In the genomic region with DNA sequence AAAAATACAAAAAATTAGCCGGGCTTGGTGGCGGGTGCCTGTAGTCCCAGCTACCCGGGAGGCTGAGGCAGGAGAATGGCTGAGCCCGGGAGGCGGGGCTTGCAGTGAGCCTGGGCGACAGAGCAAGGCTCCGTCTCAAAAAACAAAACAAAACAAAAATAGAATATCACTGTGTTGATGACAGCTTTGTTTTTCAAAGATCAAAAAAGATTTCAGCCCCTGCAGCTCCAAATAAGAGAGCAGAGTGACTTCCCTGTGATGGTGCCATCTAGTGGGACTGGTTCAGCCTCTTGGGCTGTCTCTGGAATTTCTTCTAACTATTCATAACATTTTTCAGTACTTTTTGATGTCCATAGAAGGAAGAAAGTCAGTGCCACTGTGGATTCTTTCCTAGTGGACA, we compare ENCODE assay signal across 8 cellular contexts.
DNase-seq lines count a peak whose midpoint lies in the region; ATAC-seq and TF ChIP-seq lines count a peak whose summit lies in the region.
"Not testable (repeated sequence)": the region's sequence is repeated elsewhere in the genome, so short reads cannot be mapped to it uniquely, and the experiment has no call there.

No MANE protein-coding gene starts in this region.

- intact Hi-C loops in A673 (cut with micrococcal nuclease; ENCODE audit: unreplicated experiment); right cardiac atrium (cut with DNase I): not testable (repeated sequence)

- ATAC-seq in T-helper 17 cell (peak; percentile 96), right cardiac atrium (peak; percentile 54 to 60)
- ATAC-seq in activated naive CD4-positive, alpha-beta T cell treated with anti-CD3 and anti-CD28 coated beads, Interleukin-2, amount 50 U/mL, for 72 hours: peak; percentile 63 to 69

- H3K9me3 Mint-ChIP-seq in activated naive CD4-positive, alpha-beta T cell treated with anti-CD3 and anti-CD28 coated beads, Interleukin-2, amount 50 U/mL, for 72 hours: not testable (repeated sequence)

- not testable (repeated sequence) for H3K36me3 Mint-ChIP-seq in T-helper 17 cell (ENCODE audit: low read depth)
- peaks cover 1 to 16% of the 10 kb centered on the region in 2 donors for H3K36me3 Mint-ChIP-seq in activated naive CD4-positive, alpha-beta T cell treated with anti-CD3 and anti-CD28 coated beads, Interleukin-2, amount 50 U/mL, for 72 hours

- 45% methylated on average over 7 of the region's 7 CpGs for WGBS in right cardiac atrium

- H3K27me3 Mint-ChIP-seq in T-helper 17 cell: not testable (repeated sequence)

- H3K36me3 ChIP-seq in A673 (ENCODE audit: insufficient read depth, low read length, poor library complexity, severe bottlenecking): peaks cover 26% of the 10 kb centered on the region
- H3K36me3 ChIP-seq in GM06990 (ENCODE audit: control insufficient read depth, insufficient read depth, low read length); effector memory CD4-positive, alpha-beta T cell (ENCODE audit: control insufficient read depth, insufficient read depth, low read length); parathyroid adenoma (ENCODE audit: control insufficient read depth, insufficient read depth, low read length): not testable (repeated sequence)

- not testable (repeated sequence) for H3K27ac ChIP-seq in A673 (ENCODE audit: low read depth, low read length, poor library complexity, severe bottlenecking); right cardiac atrium (ENCODE audit: low read length)
- peak overlapping the region; percentile 18 for H3K27ac ChIP-seq in effector memory CD4-positive, alpha-beta T cell (ENCODE audit: insufficient read depth, low read length, poor library complexity, severe bottlenecking)
- H3K27ac ChIP-seq in parathyroid adenoma: peak overlapping the region; percentile 52

- H3K27ac Mint-ChIP-seq in T-helper 17 cell; activated naive CD4-positive, alpha-beta T cell treated with anti-CD3 and anti-CD28 coated beads, Interleukin-2, amount 50 U/mL, for 72 hours: not testable (repeated sequence)

- peaks cover 34% of the 10 kb centered on the region for H3K79me2 ChIP-seq in parathyroid adenoma

- not testable (repeated sequence) for H3K4me3 Mint-ChIP-seq in T-helper 17 cell

- H3K9me3 ChIP-seq in A673 (ENCODE audit: low read depth, low read length, poor library complexity, severe bottlenecking); T-helper 17 cell (ENCODE audit: control insufficient read depth, low read length, poor library complexity, severe bottlenecking); effector memory CD4-positive, alpha-beta T cell (ENCODE audit: control insufficient read depth, low read length); right cardiac atrium (ENCODE audit: control insufficient read depth, low read length); parathyroid adenoma (ENCODE audit: control insufficient read depth, low read length): not testable (repeated sequence)

- not testable (repeated sequence) for H3K27me3 ChIP-seq in A673 (replicated peaks; ENCODE audit: insufficient read depth, low read depth, low read length, poor library complexity); GM06990 (replicated peaks; ENCODE audit: control insufficient read depth, insufficient read depth, low read length); effector memory CD4-positive, alpha-beta T cell (replicated peaks; ENCODE audit: control insufficient read depth, insufficient read depth, low read length, poor library complexity, severe bottlenecking); right cardiac atrium (ENCODE audit: control insufficient read depth, insufficient read depth); parathyroid adenoma (ENCODE audit: control insufficient read depth, insufficient read depth, low read length)

- H3K4me2 ChIP-seq in parathyroid adenoma (ENCODE audit: low read length): not testable (repeated sequence)

- H3K9ac ChIP-seq in parathyroid adenoma: not testable (repeated sequence)

- DNase-seq in A673 (ENCODE audit: low spot score) (peak; percentile 26), Kasumi-1 (lab: John Stamatoyannopoulos, UW) (peak; percentile 8 to 52)
- DNase-seq in GM06990 (ENCODE audit: extremely low read depth, insufficient read length); T-helper 17 cell; activated naive CD4-positive, alpha-beta T cell treated with anti-CD3 and anti-CD28 coated beads, Interleukin-2, amount 50 U/mL, for 72 hours (ENCODE audit: low spot score in 2 of 2); right cardiac atrium: not testable (repeated sequence)
- peak in 1 of 3 donors; percentile 10 for DNase-seq in effector memory CD4-positive, alpha-beta T cell

- not testable (repeated sequence) for H3K4me3 ChIP-seq in A673 (ENCODE audit: low read depth, low read length, poor library complexity, severe bottlenecking); GM06990 (replicated peaks; ENCODE audit: low read depth, low read length); effector memory CD4-positive, alpha-beta T cell (ENCODE audit: insufficient read depth, low read depth, low read length, poor library complexity, severe bottlenecking); right cardiac atrium (ENCODE audit: low read length); parathyroid adenoma (ENCODE audit: low read depth, low read length)

- BruUV-seq in A673 (replicated peaks; lab: Mats Ljungman, UMichigan): not testable (repeated sequence)

- not testable (repeated sequence) for H2AFZ ChIP-seq in parathyroid adenoma

- peak; percentile 45 for TF ChIP-seq CTCF in A673 (conservative IDR thresholded peaks at IDR 0.05; ENCODE audit: low read depth, low read length)
- TF ChIP-seq CTCF in GM06990 (IDR thresholded peaks at IDR 0.05; ENCODE audit: insufficient read depth, low read length, poor library complexity, severe bottlenecking): peak; percentile 29
- TF ChIP-seq CTCF in parathyroid adenoma (IDR thresholded peaks at IDR 0.05): peak; percentile 41

- H3K4me1 Mint-ChIP-seq in T-helper 17 cell: peaks cover 24% of the 10 kb centered on the region

- CTCF ChIA-PET in A673 (lab: Charles Lee): not testable (repeated sequence)

- POLR2A ChIA-PET in A673 (lab: Charles Lee; ENCODE audit: low non-redundant PET): not testable (repeated sequence)

- H3K4me1 ChIP-seq in A673 (ENCODE audit: insufficient read depth, low read length, poor library complexity, severe bottlenecking); effector memory CD4-positive, alpha-beta T cell (ENCODE audit: control insufficient read depth, insufficient read depth, low read length, poor library complexity, severe bottlenecking); right cardiac atrium (ENCODE audit: control insufficient read depth, insufficient read depth, low read length); parathyroid adenoma: not testable (repeated sequence)
